Comparison of ENCODE assay signal across 25 cellular contexts in genomic region chr4:150662686-150663085, GRCh38.
"Had no signal": no experiment of that assay in that cellular context is flagged by ENCODE, and none has a peak within 500 bp of the region (broad histone marks: within the 10 kb centered on the region; RNA-seq: fewer than 3 reads in every experiment).

No MANE protein-coding gene starts in this region.

- DNase-seq: colonic mucosa; dermis blood vessel endothelial cell; effector memory CD4-positive, alpha-beta T cell; erythroblast; esophagus squamous epithelium; foreskin melanocyte; kidney; naive thymus-derived CD8-positive, alpha-beta T cell; occipital lobe; ovary; posterior cingulate gyrus; psoas muscle; right cardiac atrium; spleen; stimulated activated CD4-positive, alpha-beta T cell treated with anti-CD3 and anti-CD28 coated beads, Interleukin-15, amount 100 ng/mL, for 24 hours; stimulated activated CD4-positive, alpha-beta T cell treated with anti-CD3 and anti-CD28 coated beads, Interleukin-2, amount 100 ng/mL, for 48 hours; stimulated activated naive CD4-positive, alpha-beta T cell; stimulated activated naive CD8-positive, alpha-beta T cell treated with anti-CD3 and anti-CD28 coated beads, Interleukin-15, amount 100 ng/mL, for 72 hours; transverse colon; upper lobe of right lung had no signal

- H3K4me3 ChIP-seq: colonic mucosa, esophagus squamous epithelium, ovary, psoas muscle, skin epidermis, spleen, suprapubic skin, transverse colon, upper lobe of right lung, vagina had no signal

- H3K27me3 Mint-ChIP-seq: naive thymus-derived CD8-positive, alpha-beta T cell; stimulated activated naive CD8-positive, alpha-beta T cell treated with anti-CD3 and anti-CD28 coated beads, Interleukin-15, amount 100 ng/mL, for 72 hours had no signal

- H3K4me3 Mint-ChIP-seq: naive thymus-derived CD8-positive, alpha-beta T cell; stimulated activated naive CD8-positive, alpha-beta T cell treated with anti-CD3 and anti-CD28 coated beads, Interleukin-15, amount 100 ng/mL, for 72 hours had no signal

- H3K27me3 ChIP-seq: colonic mucosa, esophagus squamous epithelium, ovary, spleen, suprapubic skin, transverse colon, upper lobe of right lung, vagina had no signal

- FAIRE-seq: endometrium had no signal

- H3K9me3 Mint-ChIP-seq: naive thymus-derived CD8-positive, alpha-beta T cell; stimulated activated naive CD8-positive, alpha-beta T cell treated with anti-CD3 and anti-CD28 coated beads, Interleukin-15, amount 100 ng/mL, for 72 hours had no signal

- H3K27ac ChIP-seq: colonic mucosa, esophagus squamous epithelium, ovary, psoas muscle, skin epidermis, spleen, suprapubic skin, transverse colon, upper lobe of right lung, vagina had no signal

- ATAC-seq: left lobe of liver; naive thymus-derived CD8-positive, alpha-beta T cell; psoas muscle; right cardiac atrium; stimulated activated naive CD8-positive, alpha-beta T cell treated with anti-CD3 and anti-CD28 coated beads, Interleukin-15, amount 100 ng/mL, for 72 hours; upper lobe of right lung had no signal

- H3K4me1 Mint-ChIP-seq: naive thymus-derived CD8-positive, alpha-beta T cell; stimulated activated naive CD8-positive, alpha-beta T cell treated with anti-CD3 and anti-CD28 coated beads, Interleukin-15, amount 100 ng/mL, for 72 hours had no signal

- H3K4me1 ChIP-seq: colonic mucosa, esophagus squamous epithelium, psoas muscle, spleen, suprapubic skin, transverse colon, upper lobe of right lung, vagina had no signal

- H3K36me3 ChIP-seq: colonic mucosa, ovary, suprapubic skin, transverse colon, upper lobe of right lung, vagina had no signal

- H3K9me3 ChIP-seq: colonic mucosa, esophagus squamous epithelium, ovary, psoas muscle, spleen, suprapubic skin, transverse colon, upper lobe of right lung, vagina had no signal

- H3K27ac Mint-ChIP-seq: stimulated activated naive CD8-positive, alpha-beta T cell treated with anti-CD3 and anti-CD28 coated beads, Interleukin-15, amount 100 ng/mL, for 72 hours had no signal
